Comparison of ENCODE assay signal across 11 cellular contexts in the genomic region with DNA sequence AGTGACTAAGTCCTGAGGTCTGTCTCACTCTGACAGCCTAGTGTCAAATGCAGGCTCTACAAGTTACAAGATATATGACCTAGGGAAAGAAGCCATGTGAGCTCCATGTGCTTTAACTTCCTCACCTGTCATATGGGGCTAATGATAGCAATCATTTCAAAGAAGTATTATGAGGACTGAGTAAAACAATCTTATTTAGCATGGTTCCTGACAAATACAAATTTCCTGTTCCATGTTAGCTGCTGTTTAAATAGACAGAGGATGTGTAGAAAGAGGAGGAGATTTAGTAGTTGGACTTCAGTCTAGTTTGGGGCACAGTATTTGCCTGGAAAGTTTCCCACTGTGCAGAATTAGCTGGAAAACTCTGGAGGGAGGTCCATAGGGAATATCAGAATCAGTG.
"Had no signal": no experiment of that assay in that cellular context is flagged by ENCODE, and none has a peak within 500 bp of the region (broad histone marks: within the 10 kb centered on the region; RNA-seq: fewer than 3 reads in every experiment).

No MANE protein-coding gene starts in this region.

- H3K4me3 Mint-ChIP-seq: GM23338, H9, HFFc6 had no signal

- FAIRE-seq: H1, H54 had no signal

- DNase-seq: GM23248, GOT3, H7, H9, HCEC 1CT, HFFc6 had no signal

- H3K27ac ChIP-seq: GM23248 had no signal

- H3K4me3 ChIP-seq: GM23248, GM23338, HAP-1 had no signal

- ATAC-seq: GM23338, HCT116 had no signal

- H3K4me2 ChIP-seq: GM23338 had no signal

- H2AFZ ChIP-seq: GM23248, GM23338 had no signal

- H3K9me3 ChIP-seq: HAP-1 had no signal

- H3K9ac ChIP-seq: GM23248 had no signal

- H3K27ac Mint-ChIP-seq: GM23338, H9, HFFc6 had no signal

- H3K36me3 ChIP-seq: HAP-1 had no signal

- H3K9me3 Mint-ChIP-seq: GM23338, H9 had no signal

- H3K4me1 ChIP-seq: HAP-1 had no signal
